Comparison of ENCODE assay signal across 1 cellular context in genomic region chr14:64826845-64827244, GRCh38.
A peak's percentile ranks its signal among the peaks of the same experiment; 100 is the strongest.
TF ChIP-seq lines count a peak whose summit lies in the region.

No MANE protein-coding gene starts in this region.

TF ChIP-seq in K562, 482 proteins besides CTCF, POLR2A, EP300 and RAD21 (continued from another document):
- TF ChIP-seq CTCFL (IDR thresholded peaks at IDR 0.05; ENCODE audit: borderline replicate concordance, insufficient read depth, low read depth, low read length, poor library complexity, severe bottlenecking): peak; percentile 4
